8 cellular contexts compared by ENCODE assay signal in genomic region chr3:57983734-57984518, GRCh38. TPM values are rescaled to one million over a fixed set of nuclear protein-coding genes. Genes with fewer than 3 reads are reported as not detected.
DNase-seq lines count a peak whose midpoint lies in the region; ATAC-seq and TF ChIP-seq lines count a peak whose summit lies in the region.

No MANE protein-coding gene starts in this region.

- no peak for TF ChIP-seq CTCF in OCI-LY7 (conservative IDR thresholded peaks at IDR 0.05; ENCODE audit: low read length)

- H3K9me3 ChIP-seq in OCI-LY7 (ENCODE audit: low read length): no peaks in the 10 kb centered on the region

- H3K4me3 ChIP-seq in OCI-LY7 (ENCODE audit: low read depth, low read length, poor library complexity, severe bottlenecking): peak overlapping the region; percentile 19

- no peak for DNase-seq in activated CD4-positive, CD25-positive, alpha-beta regulatory T cell treated with anti-CD3 and anti-CD28 coated beads, Interleukin-2, amount 50 U/mL, for 72 hours
- DNase-seq in OCI-LY7 (ENCODE audit: low spot score): peak; percentile 95
- DNase-seq in activated effector memory CD4-positive, alpha-beta T cell treated with Interleukin-2 at 50 U/mL for 16 hours: peak; percentile 26
- DNase-seq in hepatic stellate cell (ENCODE audit: low spot score): peak; percentile 53
- DNase-seq in stimulated activated CD4-positive, alpha-beta T cell treated with anti-CD3 and anti-CD28 coated beads, Interleukin-2, amount 100 ng/mL, for 4 hours (ENCODE audit: low read depth): peak; percentile 49
- no peak for DNase-seq in NCI-H1092 (lab: John Stamatoyannopoulos, UW)

- no peaks in the 10 kb centered on the region for H3K79me2 ChIP-seq in OCI-LY7 (ENCODE audit: insufficient read depth, low read depth, low read length)

- H2AFZ ChIP-seq in OCI-LY7 (ENCODE audit: low read length): peak overlapping the region; percentile 93

- H3K4me1 ChIP-seq in OCI-LY7 (ENCODE audit: insufficient read depth, low read length, poor library complexity, severe bottlenecking): peaks cover 45% of the 10 kb centered on the region

- CTCF ChIA-PET in OCI-LY7 (lab: Charles Lee; ENCODE audit: unreplicated experiment): no interaction called here

- H3K27ac ChIP-seq in OCI-LY7 (ENCODE audit: low read depth, low read length, poor library complexity, severe bottlenecking): peak overlapping the region; percentile 91

- no peaks in the 10 kb centered on the region for H3K9me2 ChIP-seq in OCI-LY7 (ENCODE audit: insufficient read depth, low read length)

- intact Hi-C loops in OCI-LY7 (cut with micrococcal nuclease; ENCODE audit: unreplicated experiment): no loop called here

- no peaks in the 10 kb centered on the region for H3K36me3 ChIP-seq in OCI-LY7 (ENCODE audit: insufficient read depth, low read length)

- H3K4me2 ChIP-seq in OCI-LY7 (ENCODE audit: low read length): peak overlapping the region; percentile 65

- H4K20me1 ChIP-seq in OCI-LY7 (ENCODE audit: insufficient read depth, low read length): no peaks in the 10 kb centered on the region

- POLR2A ChIA-PET in OCI-LY7 (lab: Charles Lee): interaction anchor here (0.7 to 1.7 kb wide), 7 partner anchors 12 to 551 kb away, joined by 3 to 8 read pairs (median 4); partner anchors contain the start of gene FLNB

- no TSS peak for BruUV-seq in OCI-LY7 (replicated peaks; lab: Mats Ljungman, UMichigan)

- ATAC-seq in activated CD4-positive, CD25-positive, alpha-beta regulatory T cell treated with anti-CD3 and anti-CD28 coated beads, Interleukin-2, amount 50 U/mL, for 24 hours: peak; percentile 98 to 99
- peak; percentile 91 for ATAC-seq in HG03064 (IDR thresholded peaks at IDR 0.05; ENCODE audit: low read depth, unreplicated experiment)

RNA-seq across cellular contexts. Expression of gene FLNB, which starts 24.3 kb away (rescaled TPM):
- total RNA-seq in OCI-LY7 (2014; rRNA removed; shearing (Covaris generic)): 29.5 and 29.9 TPM in 2 replicates
- total RNA-seq in OCI-LY7 (2022): 39.1 and 39.7 TPM in 2 replicates

Comparison
In these comparisons a context has a peak if more than half of its experiments do, and no peak if none do; other contexts are left out.
1. DNase-seq: peak in OCI-LY7 (single experiment), activated effector memory CD4-positive, alpha-beta T cell treated with Interleukin-2 at 50 U/mL for 16 hours (single experiment), hepatic stellate cell (single experiment) and stimulated activated CD4-positive, alpha-beta T cell treated with anti-CD3 and anti-CD28 coated beads, Interleukin-2, amount 100 ng/mL, for 4 hours (single experiment); none in activated CD4-positive, CD25-positive, alpha-beta regulatory T cell treated with anti-CD3 and anti-CD28 coated beads, Interleukin-2, amount 50 U/mL, for 72 hours (single experiment) and NCI-H1092 (single experiment).